In genomic region chr1:40806724-40807675, GRCh38 we compare ENCODE assay signal across 20 cellular contexts. TPM values are rescaled to one million over a fixed set of nuclear protein-coding genes. Genes with fewer than 3 reads are reported as not detected.
DNase-seq lines count a peak whose midpoint lies in the region; ATAC-seq and TF ChIP-seq lines count a peak whose summit lies in the region.
"Had no signal": no experiment of that assay in that cellular context is flagged by ENCODE, and none has a peak within 500 bp of the region (broad histone marks: within the 10 kb centered on the region; RNA-seq: fewer than 3 reads in every experiment).

No MANE protein-coding gene starts in this region.

- no peak overlapping the region for H3K23ac ChIP-seq in trophoblast cell (ENCODE audit: low read length)

- TF ChIP-seq CTCF in cardiac fibroblast (IDR thresholded peaks at IDR 0.05; ENCODE audit: low read depth, low read length), result no peak
- no peak for TF ChIP-seq CTCF in vagina (IDR thresholded peaks at IDR 0.05)
- no peak for TF ChIP-seq CTCF in GM10248 (IDR thresholded peaks at IDR 0.05; ENCODE audit: control extremely low read depth, extremely low read depth, low read depth, missing control alignments)

- no peak overlapping the region for H3K14ac ChIP-seq in trophoblast cell (ENCODE audit: low read length)

- no peak overlapping the region for H2BK12ac ChIP-seq in trophoblast cell (ENCODE audit: low read length)

- no peak for TF ChIP-seq POLR2A in vagina (IDR thresholded peaks at IDR 0.05)

- H3K27ac ChIP-seq in trophoblast cell (ENCODE audit: low read depth, low read length) (no peak overlapping the region), vagina (peak overlapping the region; percentile 68)

- no peak overlapping the region for H2BK5ac ChIP-seq in trophoblast cell (ENCODE audit: low read depth, low read length, poor library complexity)

- DNase-seq in cardiac fibroblast (ENCODE audit: low read depth in 2 of 2) (peak; percentile 27 to 39), left ventricle myocardium superior (peak; percentile 67), trophoblast cell (peak; percentile 88 to 94), vagina (ENCODE audit: extremely low spot score in 2 of 2) (no peak), GM10248 (ENCODE audit: extremely low spot score) (no peak), C1 segment of cervical spinal cord (lab: John Stamatoyannopoulos, UW) (no peak), NCI-H345 treated with DMSO at 0.1 percent for 48 hours (lab: John Stamatoyannopoulos, UW; ENCODE audit: unreplicated experiment) (no peak)
- DNase-seq: activated CD4-positive, alpha-beta T cell treated with anti-CD3 and anti-CD28 coated beads for 36 hours; activated effector memory CD4-positive, alpha-beta T cell treated with Interleukin-2 at 50 U/mL for 16 hours; AML-193; Calu3; mammary epithelial cell; MM.1S; NCI-H2029; NCI-H524 treated with DMSO at 0.1 percent for 48 hours; SK-N-SH; stimulated activated CD4-positive, alpha-beta T cell treated with anti-CD3 and anti-CD28 coated beads, Interleukin-1b, Interleukin-23, amount 100 ng/mL, for 48 hours; T1000 had no signal

- H2BK120ac ChIP-seq in trophoblast cell (ENCODE audit: insufficient read depth, low read length, poor library complexity), result no peak overlapping the region

- no peak overlapping the region for H2AFZ ChIP-seq in trophoblast cell (ENCODE audit: insufficient read depth, low read length, poor library complexity)

- no peaks in the 10 kb centered on the region for H3K79me1 ChIP-seq in trophoblast cell (ENCODE audit: low read length)

- peak; percentile 73 for ATAC-seq in left ventricle myocardium superior
- ATAC-seq: activated CD4-positive, alpha-beta T cell treated with anti-CD3 and anti-CD28 coated beads for 36 hours; GM12878; HepG2 had no signal

- H4K8ac ChIP-seq in trophoblast cell (ENCODE audit: low read depth, low read length), result no peak overlapping the region

- H4K91ac ChIP-seq in trophoblast cell (ENCODE audit: low read depth, low read length), result no peak overlapping the region

- no peak overlapping the region for H3K4ac ChIP-seq in trophoblast cell (ENCODE audit: low read depth, low read length)

- H3K27me3 ChIP-seq in trophoblast cell (ENCODE audit: insufficient read depth, low read length), result no peaks in the 10 kb centered on the region
- H3K27me3 ChIP-seq in vagina, result no peaks in the 10 kb centered on the region

- WGBS in trophoblast cell (ENCODE audit: extremely low coverage, insufficient coverage, insufficient read length), result no CpG with 5 or more reads among the region's 19 CpGs

- POLR2A ChIA-PET in GM10248 (lab: Yijun Ruan, JAX), result interaction anchor here (0.6 kb wide), 1 partner anchor 78 kb away, joined by 3 read pairs; no protein-coding TSS in a partner anchor

- H3K9me3 ChIP-seq in trophoblast cell (ENCODE audit: insufficient read depth, low read depth, low read length) (no peaks in the 10 kb centered on the region), vagina (no peaks in the 10 kb centered on the region)
- H3K9me3 ChIP-seq: SK-N-SH had no signal

- H3K18ac ChIP-seq in trophoblast cell (ENCODE audit: low read length), result no peak overlapping the region

- H2AK5ac ChIP-seq in trophoblast cell (ENCODE audit: low read length), result no peak overlapping the region

- no peaks in the 10 kb centered on the region for H3K79me2 ChIP-seq in trophoblast cell (ENCODE audit: control insufficient read depth, insufficient read depth, low read length, poor library complexity)

- no peak overlapping the region for H3K9ac ChIP-seq in trophoblast cell (ENCODE audit: low read length)
- H3K9ac ChIP-seq: SK-N-SH had no signal

- intact Hi-C loops in left ventricle myocardium superior (cut with micrococcal nuclease), result no loop called here
- intact Hi-C loops in vagina (cut with DNase I), result no loop called here

- no peak overlapping the region for H3K4me3 ChIP-seq in cardiac fibroblast (replicated peaks in 1 of 2; ENCODE audit: low read depth in 2 of 2, low read length in 2 of 2)
- no peak overlapping the region for H3K4me3 ChIP-seq in trophoblast cell (ENCODE audit: low read depth, low read length)
- H3K4me3 ChIP-seq in vagina, result no peak overlapping the region
- H3K4me3 ChIP-seq: GM12878 had no signal

- H3K4me2 ChIP-seq in trophoblast cell (ENCODE audit: low read length), result no peak overlapping the region
- H3K4me2 ChIP-seq: SK-N-SH had no signal

- H3K4me1 ChIP-seq in trophoblast cell (ENCODE audit: control insufficient read depth in 1 of 2, insufficient read depth in 2 of 2, low read length in 2 of 2), result peaks cover 0 to 4% of the 10 kb centered on the region in 2 experiments
- H3K4me1 ChIP-seq in vagina, result peaks cover 22% of the 10 kb centered on the region

- no peak overlapping the region for H4K12ac ChIP-seq in trophoblast cell (ENCODE audit: low read depth, low read length)

- H3K36me3 ChIP-seq in trophoblast cell (ENCODE audit: control insufficient read depth in 1 of 2, insufficient read depth in 2 of 2, low read length in 2 of 2) (no peaks in the 10 kb centered on the region), vagina (no peaks in the 10 kb centered on the region)

- CTCF ChIA-PET in GM10248 (lab: Yijun Ruan, JAX), result interaction anchor here (6.2 kb wide), 1 partner anchor 32 kb away, joined by 37 read pairs; no protein-coding TSS in a partner anchor

RNA-seq across cellular contexts. Expression of gene KCNQ4, which starts 23.4 kb away (rescaled TPM):
- total RNA-seq in left ventricle myocardium superior, result 1.9 TPM
- 0.88 and 0.99 TPM in 2 replicates for polyA plus RNA-seq in trophoblast cell (2013)
- total RNA-seq in vagina, result 2.0 TPM
- total RNA-seq: mammary epithelial cell had no signal

RNA-seq across cellular contexts. Expression of gene CITED4, which starts 55.2 kb away (rescaled TPM):
- total RNA-seq in left ventricle myocardium superior, result 45.4 TPM
- polyA plus RNA-seq in trophoblast cell (2013), result 2.7 and 3.4 TPM in 2 replicates
- total RNA-seq in vagina, result 16.5 TPM

Comparison
In these comparisons a context has a peak if more than half of its experiments do, and no peak if none do; other contexts are left out.
1. DNase-seq: peak in cardiac fibroblast (2 of 2), left ventricle myocardium superior (single experiment) and trophoblast cell (2 of 2); none in vagina (0 of 2), GM10248 (single experiment), C1 segment of cervical spinal cord (0 of 14) and NCI-H345 treated with DMSO at 0.1 percent for 48 hours (single experiment).